ENCODE assay signal across 26 cellular contexts in genomic region chr19:9860407-9860806, GRCh38.
"Had no signal": no experiment of that assay in that cellular context is flagged by ENCODE, and none has a peak within 500 bp of the region (broad histone marks: within the 10 kb centered on the region; RNA-seq: fewer than 3 reads in every experiment).

No MANE protein-coding gene starts in this region.

- H3K27ac Mint-ChIP-seq: activated CD4-positive, alpha-beta memory T cell treated with anti-CD3 and anti-CD28 coated beads for 36 hours; activated T-cell treated with anti-CD3 and anti-CD28 coated beads, Interleukin-2, amount 50 U/mL, for 24 hours had no signal

- H3K4me1 ChIP-seq: Peyer's patch had no signal

- H3K27me3 ChIP-seq: brain microvascular endothelial cell, Peyer's patch had no signal

- H3K9me3 Mint-ChIP-seq: activated CD4-positive, alpha-beta memory T cell treated with anti-CD3 and anti-CD28 coated beads for 36 hours; activated naive CD4-positive, alpha-beta T cell treated with anti-CD3 and anti-CD28 coated beads, Interleukin-2, amount 50 U/mL, for 72 hours; activated T-cell treated with anti-CD3 and anti-CD28 coated beads, Interleukin-2, amount 50 U/mL, for 24 hours; T-helper 2 cell treated with Interferon-gamma antibody and Interleukin-4, amounts not matched to agents 5 μg/mL and 100 μg/mL, for 36 hours had no signal

- H3K9ac ChIP-seq: KMS-11 had no signal

- DNase-seq: activated CD4-positive, alpha-beta memory T cell treated with anti-CD3 and anti-CD28 coated beads for 36 hours; activated CD4-positive, alpha-beta T cell treated with anti-CD3 and anti-CD28 coated beads, Interleukin-2, amount 50 U/mL, for 1 hour; activated gamma-delta T cell treated with Interleukin-2 at 50 U/mL for 16 hours; activated T-cell treated with anti-CD3 and anti-CD28 coated beads, Interleukin-2, amount 50 U/mL, for 24 hours; amniotic stem cell; aorta; brain microvascular endothelial cell; central memory CD4-positive, alpha-beta T cell; MM.1S; MV-4-11; NCI-H1092; NCI-H1436 treated with DMSO at 0.1 percent for 48 hours; NCI-H187; NCI-H2029 treated with DMSO at 0.1 percent for 48 hours; NCI-H2107; NCI-H2171; NCI-H510A; NCI-H748 treated with DMSO at 0.1 percent for 48 hours; NK-92 treated with Interleukin-12 subunit alpha and Interleukin-12 subunit beta, amount 100 ng/mL, for 24 hours; PC-3; Peyer's patch; RPMI8226; SW 1271 had no signal

- H3K4me3 ChIP-seq: Peyer's patch had no signal

- H3K27ac ChIP-seq: brain microvascular endothelial cell, KMS-11, Peyer's patch had no signal

- H3K4me2 ChIP-seq: KMS-11 had no signal

- H3K36me3 ChIP-seq: brain microvascular endothelial cell, Peyer's patch had no signal

- H3K27me3 Mint-ChIP-seq: activated CD4-positive, alpha-beta memory T cell treated with anti-CD3 and anti-CD28 coated beads for 36 hours; activated T-cell treated with anti-CD3 and anti-CD28 coated beads, Interleukin-2, amount 50 U/mL, for 24 hours had no signal

- H3K9me3 ChIP-seq: Peyer's patch had no signal

- ATAC-seq: activated naive CD4-positive, alpha-beta T cell treated with anti-CD3 and anti-CD28 coated beads, Interleukin-2, amount 50 U/mL, for 72 hours; PC-3 had no signal

- H3K4me3 Mint-ChIP-seq: activated CD4-positive, alpha-beta memory T cell treated with anti-CD3 and anti-CD28 coated beads for 36 hours; activated T-cell treated with anti-CD3 and anti-CD28 coated beads, Interleukin-2, amount 50 U/mL, for 24 hours had no signal
